Comparison of ENCODE assay signal across 8 cellular contexts in genomic region chr2:156341482-156342251, GRCh38. TPM values are rescaled to one million over a fixed set of nuclear protein-coding genes. Genes with fewer than 3 reads are reported as not detected.
A peak's percentile ranks its signal among the peaks of the same experiment; 100 is the strongest.
DNase-seq lines count a peak whose midpoint lies in the region; ATAC-seq and TF ChIP-seq lines count a peak whose summit lies in the region.

No MANE protein-coding gene starts in this region.

- H3K9me2 ChIP-seq in SU-DHL-6 (replicated peaks; ENCODE audit: insufficient read depth, low read length) = no peaks in the 10 kb centered on the region

- peak overlapping the region; percentile 92 for H3K4me3 Mint-ChIP-seq in activated naive CD8-positive, alpha-beta T cell treated with anti-CD3 and anti-CD28 coated beads, Interleukin-2, amount 50 U/mL, for 24 hours

- H3K36me3 Mint-ChIP-seq in activated naive CD8-positive, alpha-beta T cell treated with anti-CD3 and anti-CD28 coated beads, Interleukin-2, amount 50 U/mL, for 24 hours (ENCODE audit: low read depth) = peaks cover 9% of the 10 kb centered on the region

- peak overlapping the region; percentile 99 for H3K4me3 ChIP-seq in GM12865 (ENCODE audit: low read depth, low read length)
- peak overlapping the region; percentile 76 for H3K4me3 ChIP-seq in SU-DHL-6 (ENCODE audit: insufficient read depth, low read length, poor library complexity, severe bottlenecking)
- H3K4me3 ChIP-seq in upper lobe of right lung = peak overlapping the region; percentile 86

- H3K4me1 ChIP-seq in upper lobe of right lung = peaks cover 25% of the 10 kb centered on the region

- H3F3A ChIP-seq in SU-DHL-6 (ENCODE audit: insufficient read depth) = peaks cover 23% of the 10 kb centered on the region

- ATAC-seq in HG02623 (IDR thresholded peaks at IDR 0.05; ENCODE audit: unreplicated experiment) (peak; percentile 78), upper lobe of right lung (peak; percentile 93)
- peak; percentile 78 for ATAC-seq in activated naive CD8-positive, alpha-beta T cell treated with anti-CD3 and anti-CD28 coated beads, Interleukin-2, amount 50 U/mL, for 24 hours

- peak overlapping the region; percentile 100 for H2AFZ ChIP-seq in SU-DHL-6 (ENCODE audit: low read depth, low read length, severe bottlenecking)

- H4K20me1 ChIP-seq in SU-DHL-6 (ENCODE audit: low read depth, low read length) = no peaks in the 10 kb centered on the region

- no peaks in the 10 kb centered on the region for H3K9me3 ChIP-seq in SU-DHL-6 (ENCODE audit: insufficient read depth, low read length)
- no peaks in the 10 kb centered on the region for H3K9me3 ChIP-seq in upper lobe of right lung

- H3K79me2 ChIP-seq in SU-DHL-6 (ENCODE audit: insufficient read depth, low read length) = no peaks in the 10 kb centered on the region

- intact Hi-C loops in cardiac septum (cut with DNase I) (loop anchor here (1.0 to 2.0 kb wide), 3 partner anchors 7 to 95 kb away; partner anchors contain the start of gene GPD2), posterior cingulate gyrus (cut with DNase I) (loop anchor here (1.0 to 2.0 kb wide), 2 partner anchors 59 to 95 kb away; partner anchors contain the start of gene GPD2), upper lobe of right lung (cut with DNase I) (loop anchor here (10.0 kb wide), 1 partner anchor 63 kb away; no protein-coding TSS in a partner anchor)

- H3K27me3 Mint-ChIP-seq in activated naive CD8-positive, alpha-beta T cell treated with anti-CD3 and anti-CD28 coated beads, Interleukin-2, amount 50 U/mL, for 24 hours = no peaks in the 10 kb centered on the region

- no peaks in the 10 kb centered on the region for H3K36me3 ChIP-seq in SU-DHL-6 (ENCODE audit: low read length)
- H3K36me3 ChIP-seq in upper lobe of right lung = no peaks in the 10 kb centered on the region

- peak overlapping the region; percentile 97 for H3K27ac Mint-ChIP-seq in activated naive CD8-positive, alpha-beta T cell treated with anti-CD3 and anti-CD28 coated beads, Interleukin-2, amount 50 U/mL, for 24 hours

- peak overlapping the region; percentile 66 for H3K4me2 ChIP-seq in SU-DHL-6 (ENCODE audit: low read depth, low read length, poor library complexity, severe bottlenecking)

- peak; percentile 98 for DNase-seq in GM12865 (ENCODE audit: low read depth)
- DNase-seq in NCI-H1092 treated with DMSO at 0.1 percent for 48 hours (lab: John Stamatoyannopoulos, UW) = peak; percentile 80
- DNase-seq in activated naive CD8-positive, alpha-beta T cell treated with anti-CD3 and anti-CD28 coated beads, Interleukin-2, amount 50 U/mL, for 24 hours = peak; percentile 94
- DNase-seq in cardiac septum (ENCODE audit: low spot score) = peak; percentile 94
- DNase-seq in posterior cingulate gyrus = peak; percentile 65 to 96 (median 76)
- DNase-seq in upper lobe of right lung = peak; percentile 95

- no peaks in the 10 kb centered on the region for H3K27me3 ChIP-seq in SU-DHL-6 (ENCODE audit: low read length)
- H3K27me3 ChIP-seq in upper lobe of right lung = no peaks in the 10 kb centered on the region

- H3K4me1 Mint-ChIP-seq in activated naive CD8-positive, alpha-beta T cell treated with anti-CD3 and anti-CD28 coated beads, Interleukin-2, amount 50 U/mL, for 24 hours = peaks cover 73% of the 10 kb centered on the region

- H3K9ac ChIP-seq in SU-DHL-6 (ENCODE audit: low read length) = peak overlapping the region; percentile 74

- no peak overlapping the region for H3K27ac ChIP-seq in SU-DHL-6 (ENCODE audit: low read depth, low read length)
- H3K27ac ChIP-seq in upper lobe of right lung = peak overlapping the region; percentile 100

- H3K9me3 Mint-ChIP-seq in activated naive CD8-positive, alpha-beta T cell treated with anti-CD3 and anti-CD28 coated beads, Interleukin-2, amount 50 U/mL, for 24 hours = no peaks in the 10 kb centered on the region

- no peak for TF ChIP-seq CTCF in GM12865 (IDR thresholded peaks at IDR 0.05; ENCODE audit: insufficient read depth, low read depth, low read length, missing control alignments)
- no peak for TF ChIP-seq CTCF in SU-DHL-6 (IDR thresholded peaks at IDR 0.05; ENCODE audit: insufficient read depth, low read length, poor library complexity, severe bottlenecking)
- no peak for TF ChIP-seq CTCF in upper lobe of right lung (IDR thresholded peaks at IDR 0.05)

RNA-seq across cellular contexts. Expression of gene NR4A2, which starts 9.1 kb away (rescaled TPM):
- total RNA-seq in cardiac septum = 1.1 TPM
- total RNA-seq in upper lobe of right lung = 3.5 TPM
